Comparison of ENCODE assay signal across 9 cellular contexts in the genomic region with DNA sequence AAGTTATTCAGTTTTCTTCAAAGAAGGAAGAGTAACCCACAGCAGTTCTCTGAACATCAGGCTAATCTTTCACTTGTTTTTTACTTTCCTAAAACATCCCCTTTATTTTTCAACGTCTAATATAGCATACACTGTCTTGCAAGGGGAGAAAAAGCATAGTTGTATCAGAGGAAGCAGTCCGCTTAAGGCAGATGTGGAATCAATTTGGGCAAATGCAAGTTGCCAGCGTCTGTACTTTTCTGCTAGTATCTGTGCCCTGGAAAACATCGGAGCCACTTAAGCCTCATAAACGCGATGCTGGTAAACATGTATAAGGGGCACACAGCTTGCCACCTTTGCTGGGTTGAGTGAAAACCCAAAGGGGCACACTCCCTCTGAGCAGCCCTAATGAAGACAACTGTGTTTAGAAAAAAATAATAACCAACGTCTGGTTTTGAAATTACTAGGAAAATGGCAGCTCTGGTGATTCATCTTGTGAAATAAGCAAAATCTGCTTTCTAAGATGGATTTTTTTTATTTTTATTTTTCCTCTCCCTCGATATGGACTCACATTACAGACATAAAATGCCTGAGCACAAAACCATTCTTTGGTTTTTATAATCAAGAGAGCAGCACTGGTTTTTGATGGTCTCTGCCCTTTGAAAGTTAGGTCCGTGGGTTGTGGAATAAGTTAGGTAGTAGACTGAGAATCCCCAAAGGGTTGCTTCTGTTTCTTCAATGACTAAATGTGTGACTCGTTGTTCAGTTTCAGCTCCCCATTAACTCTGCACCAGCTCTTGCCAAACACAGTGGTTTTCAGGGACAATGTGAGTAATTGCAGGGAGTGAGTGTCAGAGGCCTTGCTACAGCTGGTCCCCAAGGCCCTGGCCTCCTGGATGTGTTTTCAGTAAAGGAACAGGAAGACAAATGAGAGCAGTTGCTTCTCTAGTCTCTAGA. TPM values are rescaled to one million over a fixed set of nuclear protein-coding genes. Genes with fewer than 3 reads are reported as not detected.
DNase-seq lines count a peak whose midpoint lies in the region; ATAC-seq, FAIRE-seq and TF ChIP-seq lines count a peak whose summit lies in the region.
"Had no signal": no experiment of that assay in that cellular context is flagged by ENCODE, and none has a peak within 500 bp of the region (broad histone marks: within the 10 kb centered on the region; RNA-seq: fewer than 3 reads in every experiment).

No MANE protein-coding gene starts in this region.

- peak overlapping the region in 8 of 11 experiments; percentile 2 to 47 (median 32); a peak in 9 of 22 replicates for H3K27ac ChIP-seq in BLaER1 treated with 17β-estradiol and CSF1 and Interleukin-3, amounts not matched to agents 10 nM and 100 nM
- H3K27ac ChIP-seq in pancreas: no peak overlapping the region
- H3K27ac ChIP-seq: thoracic aorta had no signal

- no peaks in the 10 kb centered on the region for H3K36me3 Mint-ChIP-seq in activated naive CD4-positive, alpha-beta T cell treated with anti-CD3 and anti-CD28 coated beads, Interleukin-2, amount 50 U/mL, for 24 hours
- H3K36me3 Mint-ChIP-seq in T-cell: peaks cover 4% of the 10 kb centered on the region

- H3K4me3 Mint-ChIP-seq in activated naive CD4-positive, alpha-beta T cell treated with anti-CD3 and anti-CD28 coated beads, Interleukin-2, amount 50 U/mL, for 24 hours: no peak overlapping the region
- H3K4me3 Mint-ChIP-seq in T-cell: no peak overlapping the region

- H3K27me3 Mint-ChIP-seq in activated naive CD4-positive, alpha-beta T cell treated with anti-CD3 and anti-CD28 coated beads, Interleukin-2, amount 50 U/mL, for 24 hours: peaks cover 6% of the 10 kb centered on the region
- H3K27me3 Mint-ChIP-seq in T-cell: peaks cover 14 to 20% of the 10 kb centered on the region in 2 donors

- no peak overlapping the region for H3K9ac ChIP-seq in BLaER1 treated with 17β-estradiol and CSF1 and Interleukin-3, amounts not matched to agents 10 nM and 100 nM

- H3K9me3 ChIP-seq in BLaER1 treated with 17β-estradiol and CSF1 and Interleukin-3, amounts not matched to agents 10 nM and 100 nM (replicated peaks in 1 of 11): peaks cover 0 to 33% (median 16%) of the 10 kb centered on the region in 11 experiments; a peak in 12 of 22 replicates
- no peaks in the 10 kb centered on the region for H3K9me3 ChIP-seq in pancreas
- H3K9me3 ChIP-seq: thoracic aorta had no signal

- no peaks in the 10 kb centered on the region for H4K20me1 ChIP-seq in BLaER1 treated with 17β-estradiol and CSF1 and Interleukin-3, amounts not matched to agents 10 nM and 100 nM

- H3K4me2 ChIP-seq in BLaER1 treated with 17β-estradiol and CSF1 and Interleukin-3, amounts not matched to agents 10 nM and 100 nM: peak overlapping the region in 4 of 11 experiments; percentile 4 to 31 (median 23); a peak in 8 of 22 replicates

- peak; percentile 75 for ATAC-seq in GM19328 (IDR thresholded peaks at IDR 0.05; ENCODE audit: unreplicated experiment)
- peak; percentile 93 for ATAC-seq in HG03196 (IDR thresholded peaks at IDR 0.05; ENCODE audit: unreplicated experiment)
- peak in 3 of 4 donors; percentile 27 to 66 (median 47) for ATAC-seq in pancreas
- ATAC-seq in T-cell (replicated peaks in 1 of 4): no peak

- POLR2A ChIA-PET in T-cell (lab: Charles Lee): interaction anchor here in 1 of 2 donors (0.6 kb wide), 1 partner anchor 17 kb away, joined by 4 read pairs; no protein-coding TSS in a partner anchor

- H3K4me3 ChIP-seq in BLaER1 treated with 17β-estradiol and CSF1 and Interleukin-3, amounts not matched to agents 10 nM and 100 nM: no peak overlapping the region
- no peak overlapping the region for H3K4me3 ChIP-seq in pancreas
- H3K4me3 ChIP-seq: thoracic aorta had no signal

- peaks cover 0 to 28% (median 9%) of the 10 kb centered on the region in 10 experiments; a peak in 10 of 20 replicates for H3K4me1 ChIP-seq in BLaER1 treated with 17β-estradiol and CSF1 and Interleukin-3, amounts not matched to agents 10 nM and 100 nM
- H3K4me1 ChIP-seq in pancreas: peaks cover 0 to 7% (median 5%) of the 10 kb centered on the region in 3 donors

- 67 to 70% methylated on average over 10 of the region's 10 CpGs for WGBS in pancreas, 2 donors

- H3K9me3 Mint-ChIP-seq in activated naive CD4-positive, alpha-beta T cell treated with anti-CD3 and anti-CD28 coated beads, Interleukin-2, amount 50 U/mL, for 24 hours: no peaks in the 10 kb centered on the region
- H3K9me3 Mint-ChIP-seq in T-cell: no peaks in the 10 kb centered on the region

- TF ChIP-seq CTCF in pancreas (IDR thresholded peaks at IDR 0.05): no peak

- intact Hi-C loops in pancreas (cut with DNase I): no loop called here

- CTCF ChIA-PET in T-cell (lab: Charles Lee): interaction anchor here (0.6 kb wide), 2 partner anchors 34 to 743 kb away, joined by 3 read pairs; no protein-coding TSS in a partner anchor

- peaks cover 13% of the 10 kb centered on the region for H3K4me1 Mint-ChIP-seq in activated naive CD4-positive, alpha-beta T cell treated with anti-CD3 and anti-CD28 coated beads, Interleukin-2, amount 50 U/mL, for 24 hours
- H3K4me1 Mint-ChIP-seq in T-cell: peaks cover 0 to 13% (median 10%) of the 10 kb centered on the region in 3 donors

- H3K27me3 ChIP-seq in BLaER1 treated with 17β-estradiol and CSF1 and Interleukin-3, amounts not matched to agents 10 nM and 100 nM: no peaks in the 10 kb centered on the region
- no peaks in the 10 kb centered on the region for H3K27me3 ChIP-seq in pancreas

- H3K27ac Mint-ChIP-seq in activated naive CD4-positive, alpha-beta T cell treated with anti-CD3 and anti-CD28 coated beads, Interleukin-2, amount 50 U/mL, for 24 hours: peak overlapping the region; percentile 80
- H3K27ac Mint-ChIP-seq in T-cell: no peak overlapping the region

- no peaks in the 10 kb centered on the region for H3K36me3 ChIP-seq in BLaER1 treated with 17β-estradiol and CSF1 and Interleukin-3, amounts not matched to agents 10 nM and 100 nM
- H3K36me3 ChIP-seq in pancreas: no peaks in the 10 kb centered on the region
- H3K36me3 ChIP-seq: thoracic aorta had no signal

- no peak for DNase-seq in pancreas
- no peak for DNase-seq in NCI-H524 treated with DMSO at 0.1 percent for 48 hours (lab: John Stamatoyannopoulos, UW)
- no peak for DNase-seq in T-cell
- no peak for DNase-seq in effector CD4-positive, alpha-beta T cell

- FAIRE-seq in pancreas (lab: Jason Lieb, UNC): no peak

RNA-seq across cellular contexts. Expression of a gene that starts 24.5 kb away (rescaled TPM):
- 10 to 100 TPM; 11.7 to 20.7 (median 17.8) TPM for total RNA-seq in pancreas
- polyA plus RNA-seq in pancreas: 10 to 100 TPM; 25.0 to 37.4 TPM
- total RNA-seq in T-cell: 10 to 100 TPM; 13.1 to 19.1 (median 16.0) TPM

Comparison
In these comparisons a context has a peak if more than half of its experiments do, and no peak if none do; other contexts are left out.
1. H3K27ac ChIP-seq: peak in BLaER1 treated with 17β-estradiol and CSF1 and Interleukin-3, amounts not matched to agents 10 nM and 100 nM (8 of 11); none in pancreas (0 of 4).
2. ATAC-seq: peak in GM19328 (single experiment), HG03196 (single experiment) and pancreas (3 of 4); none in T-cell (0 of 4).